ENCODE assay signal across 25 cellular contexts in the genomic region with DNA sequence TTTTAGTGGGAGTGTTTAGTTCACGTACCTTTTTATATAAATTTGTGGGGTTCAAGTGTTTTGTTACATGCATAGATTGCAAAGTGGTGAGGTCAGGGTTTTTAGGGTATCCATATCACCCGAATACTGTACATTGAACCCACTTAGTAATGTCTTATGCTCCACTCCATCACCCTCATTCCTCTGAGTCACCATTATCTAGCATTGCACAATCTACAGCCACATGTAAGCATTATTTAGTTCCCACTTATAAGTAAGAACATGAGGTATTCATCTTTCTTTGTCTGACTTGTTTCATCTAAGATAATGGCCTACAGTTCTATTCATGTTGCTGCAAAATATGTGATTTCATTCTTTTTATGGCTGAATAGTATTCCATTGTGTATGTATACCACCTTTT.
"Had no signal": no experiment of that assay in that cellular context is flagged by ENCODE, and none has a peak within 500 bp of the region (broad histone marks: within the 10 kb centered on the region; RNA-seq: fewer than 3 reads in every experiment).

No MANE protein-coding gene starts in this region.

- H3K4me1 Mint-ChIP-seq: activated CD4-positive, alpha-beta T cell treated with anti-CD3 and anti-CD28 coated beads, Interleukin-2, amount 10 ng/mL, durations not matched to agents 7 days and 5 days; nephron; T-cell had no signal

- H3K36me3 ChIP-seq: ascending aorta, cardiac muscle cell, tibial artery had no signal

- ATAC-seq: activated T-cell treated with anti-CD3 and anti-CD28 coated beads, Interleukin-2, amount 50 U/mL, for 4 hours; effector memory CD8-positive, alpha-beta T cell; left lobe of liver; T-cell had no signal

- H3K27ac ChIP-seq: ascending aorta, cardiac muscle cell, tibial artery had no signal

- FAIRE-seq: frontal cortex, keratinocyte had no signal

- H3K4me3 Mint-ChIP-seq: activated CD4-positive, alpha-beta T cell treated with anti-CD3 and anti-CD28 coated beads, Interleukin-2, amount 10 ng/mL, durations not matched to agents 7 days and 5 days; activated T-cell treated with anti-CD3 and anti-CD28 coated beads, Interleukin-2, amount 50 U/mL, for 4 hours; effector memory CD8-positive, alpha-beta T cell; nephron; T-cell had no signal

- H3K27ac Mint-ChIP-seq: activated CD4-positive, alpha-beta T cell treated with anti-CD3 and anti-CD28 coated beads, Interleukin-2, amount 10 ng/mL, durations not matched to agents 7 days and 5 days; effector memory CD8-positive, alpha-beta T cell; nephron; T-cell had no signal

- H3K27me3 Mint-ChIP-seq: activated CD4-positive, alpha-beta T cell treated with anti-CD3 and anti-CD28 coated beads, Interleukin-2, amount 10 ng/mL, durations not matched to agents 7 days and 5 days; effector memory CD8-positive, alpha-beta T cell; T-cell had no signal

- DNase-seq: activated CD4-positive, alpha-beta T cell treated with anti-CD3 and anti-CD28 coated beads, Interleukin-2, amount 10 ng/mL, durations not matched to agents 7 days and 5 days; activated CD4-positive, CD25-positive, alpha-beta regulatory T cell; activated CD8-positive, alpha-beta memory T cell treated with anti-CD3 and anti-CD28 coated beads, Interleukin-2, amount 50 U/mL, for 4 hours; activated effector memory CD4-positive, alpha-beta T cell treated with anti-CD3 and anti-CD28 coated beads, Interleukin-2, amount 50 U/mL, for 16 hours; activated naive CD4-positive, alpha-beta T cell treated with anti-CD3 and anti-CD28 coated beads, Interleukin-2, amount 50 U/mL, for 16 hours; activated T-cell treated with anti-CD3 and anti-CD28 coated beads, Interleukin-2, amount 50 U/mL, for 4 hours; dermis blood vessel endothelial cell; effector memory CD8-positive, alpha-beta T cell; hypothalamus; midbrain; nucleus accumbens; posterior cingulate gyrus; retina; stimulated activated CD4-positive, alpha-beta T cell treated with anti-CD3 and anti-CD28 coated beads, Interleukin-12 subunit alpha, Interleukin-12 subunit beta, amount 100 ng/mL, for 4 hours; stimulated activated CD4-positive, alpha-beta T cell treated with anti-CD3 and anti-CD28 coated beads, Interleukin-1b, Interleukin-23, amount 100 ng/mL, for 48 hours; stimulated activated CD8-positive, alpha-beta memory T cell treated with anti-CD3 and anti-CD28 coated beads, Interleukin-4, amount 100 ng/mL, for 48 hours; stimulated activated naive CD4-positive, alpha-beta T cell treated with Interleukin-2 at 50 U/mL for 16 hours; T-cell; tibial artery had no signal

- H3K27me3 ChIP-seq: ascending aorta, cardiac muscle cell, tibial artery had no signal

- H3K9me3 ChIP-seq: ascending aorta had no signal

- H3K4me1 ChIP-seq: ascending aorta, tibial artery had no signal

- H3K36me3 Mint-ChIP-seq: T-cell had no signal

- H3K4me3 ChIP-seq: ascending aorta, cardiac muscle cell, tibial artery had no signal

- H3K9me3 Mint-ChIP-seq: activated CD4-positive, alpha-beta T cell treated with anti-CD3 and anti-CD28 coated beads, Interleukin-2, amount 10 ng/mL, durations not matched to agents 7 days and 5 days had no signal
